Comparison of ENCODE assay signal across 1 cellular context in genomic region chr12:124469193-124469888, GRCh38.
TF ChIP-seq lines count a peak whose summit lies in the region.

No MANE protein-coding gene starts in this region.

TF ChIP-seq in WTC11, 78 proteins besides CTCF, POLR2A, EP300 and RAD21 (continued from another document):
- TF ChIP-seq ZNF532 (CRISPR knock-in tag; IDR thresholded peaks at IDR 0.05; ENCODE audit: borderline replicate concordance) = no peak
- TF ChIP-seq SOX15 (CRISPR knock-in tag; IDR thresholded peaks at IDR 0.05) = no peak
- TF ChIP-seq CDX4 (CRISPR knock-in tag; IDR thresholded peaks at IDR 0.05; ENCODE audit: borderline replicate concordance) = no peak
